In the genomic region with DNA sequence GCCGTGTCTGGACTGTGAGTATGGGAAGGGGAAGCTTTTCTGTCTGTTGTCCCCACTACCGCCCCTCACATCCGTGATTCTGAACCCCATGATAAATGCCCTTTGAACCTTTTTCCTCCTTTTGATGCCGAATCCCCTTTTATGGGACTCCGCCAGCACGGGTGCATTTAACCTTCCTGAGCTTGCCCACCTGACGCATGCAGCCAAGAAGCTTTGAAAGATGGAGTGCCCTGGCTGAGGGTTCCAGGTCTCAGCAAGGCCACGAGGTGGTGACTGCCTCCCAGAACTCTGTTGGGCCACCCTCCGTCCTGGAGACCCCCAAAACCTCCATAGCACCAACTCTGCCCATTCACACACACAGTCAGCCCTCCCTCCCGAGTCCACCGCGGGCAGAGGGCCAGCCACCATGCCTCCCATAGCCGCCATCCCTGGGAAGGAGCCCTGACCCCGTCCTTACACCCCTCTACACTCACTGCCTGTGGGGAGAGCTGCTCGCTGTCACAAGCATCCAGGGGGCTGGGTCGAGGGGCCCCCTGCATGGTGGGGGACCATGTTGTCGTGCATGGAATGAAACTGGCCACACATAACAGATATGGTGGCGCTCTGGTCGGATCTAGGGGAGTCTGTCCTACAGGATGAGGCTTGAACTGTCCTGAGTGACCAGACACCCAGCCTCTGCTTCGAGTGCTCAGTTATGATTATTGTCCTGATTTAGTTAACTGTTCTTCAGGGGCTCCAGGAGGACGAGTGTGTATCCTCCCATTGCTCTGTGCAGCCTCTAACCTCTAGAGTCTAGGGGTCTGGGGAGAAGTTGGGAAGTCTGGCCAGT, we compare ENCODE assay signal across 8 cellular contexts. TPM values are rescaled to one million over a fixed set of nuclear protein-coding genes. Genes with fewer than 3 reads are reported as not detected.
DNase-seq lines count a peak whose midpoint lies in the region; ATAC-seq and TF ChIP-seq lines count a peak whose summit lies in the region.

No MANE protein-coding gene starts in this region.

- POLR2A ChIA-PET in BJ (lab: Charles Lee), result interaction anchor here (0.6 kb wide), 1 partner anchor 22 kb away, joined by 8 read pairs; no protein-coding TSS in a partner anchor
- POLR2A ChIA-PET in GM10248 (lab: Yijun Ruan, JAX), result no interaction called here

- H4K20me1 ChIP-seq in hepatocyte (ENCODE audit: insufficient read depth, poor library complexity, severe bottlenecking), result no peaks in the 10 kb centered on the region

- H3K4me1 ChIP-seq in hepatocyte (ENCODE audit: insufficient read depth), result peaks cover 15% of the 10 kb centered on the region

- H3K27ac Mint-ChIP-seq in dendritic cell treated with granulocyte-macrophage colony-stimulating factor and Interleukin-4, amounts not matched to agents 40 ng/mL and 50 ng/mL, for 4 days, result peak overlapping the region; percentile 99
- peak overlapping the region; percentile 96 to 99 for H3K27ac Mint-ChIP-seq in natural killer cell treated with Interleukin-12 subunit alpha and Interleukin-12 subunit beta and Interleukin-15 and Interleukin-18, amount 100 ng/mL, for 72 hours

- peak overlapping the region; percentile 52 for H3K4me3 ChIP-seq in BJ (ENCODE audit: low read depth, low read length)
- no peak overlapping the region for H3K4me3 ChIP-seq in hepatocyte

- CTCF ChIA-PET in BJ (lab: Yijun Ruan, JAX), result interaction anchor here (0.7 to 2.3 kb wide), 3 partner anchors 10 to 210 kb away, joined by 3 to 8 read pairs (median 3); no protein-coding TSS in a partner anchor
- CTCF ChIA-PET in GM10248 (lab: Yijun Ruan, JAX), result interaction anchor here (1.4 kb wide), 2 partner anchors 13 to 71 kb away, joined by 3 to 4 read pairs; no protein-coding TSS in a partner anchor

- no peaks in the 10 kb centered on the region for H3K9me3 ChIP-seq in hepatocyte (ENCODE audit: low read depth)

- intact Hi-C loops in dendritic cell treated with granulocyte-macrophage colony-stimulating factor and Interleukin-4, amounts not matched to agents 40 ng/mL and 50 ng/mL, for 4 days (cut with micrococcal nuclease), result no loop called here

- peak; percentile 1 to 2 for ATAC-seq in natural killer cell treated with Interleukin-12 subunit alpha and Interleukin-12 subunit beta and Interleukin-15 and Interleukin-18, amount 100 ng/mL, for 72 hours

- H3K27me3 Mint-ChIP-seq in dendritic cell treated with granulocyte-macrophage colony-stimulating factor and Interleukin-4, amounts not matched to agents 40 ng/mL and 50 ng/mL, for 4 days, result no peaks in the 10 kb centered on the region
- no peaks in the 10 kb centered on the region for H3K27me3 Mint-ChIP-seq in natural killer cell treated with Interleukin-12 subunit alpha and Interleukin-12 subunit beta and Interleukin-15 and Interleukin-18, amount 100 ng/mL, for 72 hours

- H3K36me3 Mint-ChIP-seq in dendritic cell treated with granulocyte-macrophage colony-stimulating factor and Interleukin-4, amounts not matched to agents 40 ng/mL and 50 ng/mL, for 4 days (ENCODE audit: low read depth), result peaks cover 35% of the 10 kb centered on the region
- peaks cover 16% of the 10 kb centered on the region for H3K36me3 Mint-ChIP-seq in natural killer cell treated with Interleukin-12 subunit alpha and Interleukin-12 subunit beta and Interleukin-15 and Interleukin-18, amount 100 ng/mL, for 72 hours

- H3K9me3 Mint-ChIP-seq in dendritic cell treated with granulocyte-macrophage colony-stimulating factor and Interleukin-4, amounts not matched to agents 40 ng/mL and 50 ng/mL, for 4 days, result peaks cover 13% of the 10 kb centered on the region
- peaks cover 5% of the 10 kb centered on the region for H3K9me3 Mint-ChIP-seq in natural killer cell treated with Interleukin-12 subunit alpha and Interleukin-12 subunit beta and Interleukin-15 and Interleukin-18, amount 100 ng/mL, for 72 hours

- DNase-seq in BJ (ENCODE audit: low read depth), result no peak
- peak; percentile 10 for DNase-seq in LHCN-M2 (ENCODE audit: low read depth)
- no peak for DNase-seq in natural killer cell treated with Interleukin-12 subunit alpha and Interleukin-12 subunit beta and Interleukin-15 and Interleukin-18, amount 100 ng/mL, for 72 hours (ENCODE audit: low spot score)
- no peak for DNase-seq in mucosa of gallbladder (ENCODE audit: low spot score)
- no peak for DNase-seq in NCI-H2227 (lab: John Stamatoyannopoulos, UW; ENCODE audit: unreplicated experiment)
- no peak for DNase-seq in hepatocyte (ENCODE audit: low spot score)
- no peak for DNase-seq in GM10248 (ENCODE audit: extremely low spot score)

- H3K4me2 ChIP-seq in hepatocyte, result no peak overlapping the region

- H3K36me3 ChIP-seq in BJ (ENCODE audit: control insufficient read depth, insufficient read depth, low read length) (peaks cover 1% of the 10 kb centered on the region; the same call in 1 of the 2 replicates), hepatocyte (replicated peaks; ENCODE audit: insufficient read depth, low read depth) (no peaks in the 10 kb centered on the region)

- no peaks in the 10 kb centered on the region for H3K9me2 ChIP-seq in hepatocyte (replicated peaks; ENCODE audit: insufficient read depth)

- no peaks in the 10 kb centered on the region for H3K79me2 ChIP-seq in hepatocyte

- no peak overlapping the region for H3K27ac ChIP-seq in hepatocyte

- H3K4me3 Mint-ChIP-seq in dendritic cell treated with granulocyte-macrophage colony-stimulating factor and Interleukin-4, amounts not matched to agents 40 ng/mL and 50 ng/mL, for 4 days, result peak overlapping the region; percentile 91
- peak overlapping the region; percentile 94 for H3K4me3 Mint-ChIP-seq in natural killer cell treated with Interleukin-12 subunit alpha and Interleukin-12 subunit beta and Interleukin-15 and Interleukin-18, amount 100 ng/mL, for 72 hours

- H2AFZ ChIP-seq in hepatocyte, result no peak overlapping the region

- H3K27me3 ChIP-seq in BJ (ENCODE audit: control insufficient read depth, insufficient read depth, low read length), result no peaks in the 10 kb centered on the region
- no peaks in the 10 kb centered on the region for H3K27me3 ChIP-seq in hepatocyte

- peaks cover 75% of the 10 kb centered on the region for H3K4me1 Mint-ChIP-seq in dendritic cell treated with granulocyte-macrophage colony-stimulating factor and Interleukin-4, amounts not matched to agents 40 ng/mL and 50 ng/mL, for 4 days (ENCODE audit: low read depth)
- peaks cover 31 to 35% of the 10 kb centered on the region in 2 donors for H3K4me1 Mint-ChIP-seq in natural killer cell treated with Interleukin-12 subunit alpha and Interleukin-12 subunit beta and Interleukin-15 and Interleukin-18, amount 100 ng/mL, for 72 hours (ENCODE audit: low read depth in 2 of 2)

- 92% methylated on average over 21 of the region's 21 CpGs for WGBS in hepatocyte (ENCODE audit: low lambda C conversion rate, missing lambda C conversion rate)

- no peak for TF ChIP-seq CTCF in BJ (IDR thresholded peaks at IDR 0.05; ENCODE audit: insufficient read depth, low read depth, low read length)
- TF ChIP-seq CTCF in hepatocyte (IDR thresholded peaks at IDR 0.05; ENCODE audit: poor library complexity), result no peak
- no peak for TF ChIP-seq CTCF in GM10248 (IDR thresholded peaks at IDR 0.05; ENCODE audit: control extremely low read depth, extremely low read depth, low read depth, missing control alignments)

RNA-seq across cellular contexts. Expression of a gene that starts 0.8 kb away (rescaled TPM):
- 146 and 332 TPM in 2 replicates for polyA plus RNA-seq in BJ (2011; rRNA removed)
- polyA minus RNA-seq in BJ (2011; rRNA and poly(A)+ RNA removed), result 58.9 and 97.0 TPM in 2 replicates
- 290 and 350 TPM in 2 replicates for total RNA-seq in LHCN-M2 (2014; rRNA removed)
- polyA plus RNA-seq in LHCN-M2 (2012), result 274 TPM
- total RNA-seq in natural killer cell treated with Interleukin-12 subunit alpha and Interleukin-12 subunit beta and Interleukin-15 and Interleukin-18, amount 100 ng/mL, for 72 hours, result 100 to 1,000 TPM; 141 to 223 TPM
- total RNA-seq in mucosa of gallbladder, result 214 TPM
- total RNA-seq in hepatocyte, result 74.5 and 78.2 TPM in 2 replicates
- 129 and 153 TPM in 2 replicates for polyA plus RNA-seq in hepatocyte

RNA-seq across cellular contexts. Expression of a gene that starts 0.9 kb away (rescaled TPM):
- polyA plus RNA-seq in BJ (2011; rRNA removed), result 16.0 and 28.5 TPM in 2 replicates
- polyA minus RNA-seq in BJ (2011; rRNA and poly(A)+ RNA removed), result 16.2 and 16.5 TPM in 2 replicates
- 39.5 TPM in 2 replicates for total RNA-seq in LHCN-M2 (2014; rRNA removed)
- polyA plus RNA-seq in LHCN-M2 (2012), result 56.9 TPM
- total RNA-seq in natural killer cell treated with Interleukin-12 subunit alpha and Interleukin-12 subunit beta and Interleukin-15 and Interleukin-18, amount 100 ng/mL, for 72 hours, result 10 to 100 TPM; 29.9 to 34.3 TPM
- 26.9 TPM for total RNA-seq in mucosa of gallbladder
- total RNA-seq in hepatocyte, result 0.60 TPM in 1 of 2 replicates, not detected in the other
- 1.6 and 2.1 TPM in 2 replicates for polyA plus RNA-seq in hepatocyte

Comparison
In these comparisons a context has a peak if more than half of its experiments do, and no peak if none do; other contexts are left out.
1. RNA of a gene that starts 0.9 kb away (total RNA-seq): 39.5 TPM in LHCN-M2, 29.9 to 34.3 TPM in natural killer cell treated with Interleukin-12 subunit alpha and Interleukin-12 subunit beta and Interleukin-15 and Interleukin-18, amount 100 ng/mL, for 72 hours and 26.9 TPM in mucosa of gallbladder (single experiment); 0.60 TPM in hepatocyte; every median in the first group is over 10 times any median in the second.